In the genomic region with DNA sequence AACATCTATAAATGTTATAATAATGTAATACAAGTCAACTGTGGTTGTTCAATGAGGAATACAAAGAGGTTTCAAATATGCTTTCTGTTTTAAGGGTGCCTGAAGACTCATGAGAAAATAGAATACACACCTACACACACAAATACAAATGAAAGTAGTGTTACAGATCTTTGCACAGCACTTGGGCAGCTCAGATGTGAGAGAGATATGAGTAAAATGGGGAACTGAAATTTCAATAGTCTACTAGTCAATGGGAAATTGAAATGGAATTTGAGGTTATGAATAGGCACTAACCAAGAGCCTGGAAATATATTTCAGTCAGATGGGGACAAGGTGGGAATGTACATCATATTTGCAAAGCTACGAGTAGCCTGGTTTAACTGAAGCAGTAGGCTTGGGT, we compare ENCODE assay signal across 15 cellular contexts.
A peak's percentile ranks its signal among the peaks of the same experiment; 100 is the strongest.
DNase-seq lines count a peak whose midpoint lies in the region; ATAC-seq lines count a peak whose summit lies in the region.
"Had no signal": no experiment of that assay in that cellular context is flagged by ENCODE, and none has a peak within 500 bp of the region (broad histone marks: within the 10 kb centered on the region; RNA-seq: fewer than 3 reads in every experiment).

No MANE protein-coding gene starts in this region.

- peak overlapping the region; percentile 9 for H3K4me2 ChIP-seq in mesenchymal stem cell (ENCODE audit: low read length, poor library complexity, severe bottlenecking)

- no peak overlapping the region for H3K14ac ChIP-seq in mesenchymal stem cell (ENCODE audit: low read length in 2 of 2)

- no peaks in the 10 kb centered on the region for H3K79me1 ChIP-seq in mesenchymal stem cell (replicated peaks; ENCODE audit: low read length, poor library complexity, severe bottlenecking)

- no peak overlapping the region for H4K8ac ChIP-seq in mesenchymal stem cell (ENCODE audit: low read length)

- no peak overlapping the region for H2BK12ac ChIP-seq in mesenchymal stem cell (ENCODE audit: low read length in 2 of 2)

- H3K9ac ChIP-seq in mesenchymal stem cell (ENCODE audit: low read length): no peak overlapping the region

- no peak overlapping the region for H3K4me3 ChIP-seq in mesenchymal stem cell (ENCODE audit: insufficient read depth in 1 of 2, low read depth in 1 of 2, low read length in 2 of 2)
- H3K4me3 ChIP-seq: ovary, suprapubic skin had no signal

- H3K4ac ChIP-seq in mesenchymal stem cell (ENCODE audit: low read depth in 1 of 2, low read length in 2 of 2): no peak overlapping the region

- 97% methylated on average over 1 of the region's 1 CpG for WGBS in mesenchymal stem cell

- ATAC-seq in GM18867 (IDR thresholded peaks at IDR 0.05; ENCODE audit: unreplicated experiment) (peak; percentile 68), GM21723 (IDR thresholded peaks at IDR 0.05; ENCODE audit: unreplicated experiment) (peak; percentile 75), HG03045 (IDR thresholded peaks at IDR 0.05; ENCODE audit: unreplicated experiment) (peak; percentile 75)
- ATAC-seq: activated CD8-positive, alpha-beta T cell treated with anti-CD3 and anti-CD28 coated beads, Interleukin-2, amount 10 ng/mL, durations not matched to agents 7 days and 5 days had no signal

- H2AFZ ChIP-seq in mesenchymal stem cell (ENCODE audit: low read depth, low read length): no peak overlapping the region

- H2BK15ac ChIP-seq in mesenchymal stem cell (ENCODE audit: low read depth, poor library complexity, severe bottlenecking): no peak overlapping the region

- no peak overlapping the region for H2AK5ac ChIP-seq in mesenchymal stem cell (ENCODE audit: low read length, severe bottlenecking)

- no peak overlapping the region for H2BK120ac ChIP-seq in mesenchymal stem cell (ENCODE audit: low read depth, low read length)

- no peak overlapping the region for H2BK5ac ChIP-seq in mesenchymal stem cell (ENCODE audit: low read depth, low read length, poor library complexity, severe bottlenecking)

- H3K36me3 ChIP-seq in mesenchymal stem cell (ENCODE audit: control insufficient read depth in 1 of 2, insufficient read depth in 2 of 2, low read depth in 1 of 2, low read length in 2 of 2): no peaks in the 10 kb centered on the region
- H3K36me3 ChIP-seq: BE2C, ovary, suprapubic skin had no signal

- DNase-seq in mesenchymal stem cell (no peak), ureter (ENCODE audit: low spot score) (no peak), mucosa of gallbladder (ENCODE audit: low spot score) (no peak), DMS53 (lab: John Stamatoyannopoulos, UW) (no peak)
- DNase-seq: activated CD8-positive, alpha-beta T cell treated with anti-CD3 and anti-CD28 coated beads, Interleukin-2, amount 10 ng/mL, durations not matched to agents 7 days and 5 days; BE2C; cerebellar nuclear complex; endodermal cell; ovary; stimulated activated CD8-positive, alpha-beta memory T cell treated with anti-CD3 and anti-CD28 coated beads, Interleukin-4, amount 100 ng/mL, for 48 hours; SW 1271 had no signal

- no peak overlapping the region for H3K18ac ChIP-seq in mesenchymal stem cell (ENCODE audit: low read depth in 1 of 2, low read length in 2 of 2)

- H3K9me3 ChIP-seq in mesenchymal stem cell (ENCODE audit: control insufficient read depth, low read length): no peaks in the 10 kb centered on the region
- H3K9me3 ChIP-seq: BE2C, ovary, suprapubic skin had no signal

- H4K91ac ChIP-seq in mesenchymal stem cell (ENCODE audit: low read length): no peak overlapping the region

- H3K27ac ChIP-seq in mesenchymal stem cell (ENCODE audit: low read length, poor library complexity, severe bottlenecking): no peak overlapping the region
- H3K27ac ChIP-seq: ovary, suprapubic skin had no signal

- H3K23ac ChIP-seq in mesenchymal stem cell (ENCODE audit: low read length in 2 of 2): no peak overlapping the region

- H3K27me3 ChIP-seq in mesenchymal stem cell (ENCODE audit: control insufficient read depth in 1 of 2, insufficient read depth in 1 of 2, low read length in 2 of 2): no peaks in the 10 kb centered on the region
- H3K27me3 ChIP-seq: BE2C, ovary, suprapubic skin had no signal

- peaks cover 1% of the 10 kb centered on the region for H3K4me1 ChIP-seq in mesenchymal stem cell (ENCODE audit: control insufficient read depth, insufficient read depth, low read depth, low read length)
- H3K4me1 ChIP-seq: suprapubic skin had no signal
